Comparison of ENCODE assay signal across 3 cellular contexts in the genomic region with DNA sequence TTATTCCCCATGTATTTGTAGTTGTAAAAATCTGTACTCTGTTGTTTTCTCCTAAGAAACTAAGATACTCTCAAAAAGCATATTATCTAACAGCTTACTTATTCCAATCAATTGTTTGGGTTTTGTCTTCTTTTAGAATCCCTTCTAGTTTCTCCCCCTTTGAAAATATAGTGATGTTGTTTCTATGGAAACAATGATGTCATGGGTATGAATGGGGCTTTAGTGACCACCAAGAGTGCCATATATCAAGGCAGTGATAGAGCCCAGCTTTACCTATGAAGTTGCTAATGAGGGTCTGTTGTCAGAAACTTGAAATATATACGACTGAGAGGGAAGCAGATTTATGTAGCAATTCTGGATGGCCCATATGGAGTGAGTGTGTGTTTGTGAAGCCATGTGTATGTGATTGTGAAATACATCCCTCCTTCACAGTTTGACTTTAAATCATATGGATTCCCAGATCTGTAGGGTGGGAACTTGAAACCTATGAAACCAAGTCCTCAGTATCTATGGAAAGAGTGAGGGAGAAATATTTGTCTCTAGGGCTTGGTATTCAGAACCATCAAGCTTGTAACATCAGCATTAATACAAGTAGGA.
TF ChIP-seq lines count a peak whose summit lies in the region.

No MANE protein-coding gene starts in this region.

TF ChIP-seq in HEK293, 187 proteins besides CTCF, POLR2A, EP300 and RAD21 (continued from another document):
- TF ChIP-seq, protein P1, sequence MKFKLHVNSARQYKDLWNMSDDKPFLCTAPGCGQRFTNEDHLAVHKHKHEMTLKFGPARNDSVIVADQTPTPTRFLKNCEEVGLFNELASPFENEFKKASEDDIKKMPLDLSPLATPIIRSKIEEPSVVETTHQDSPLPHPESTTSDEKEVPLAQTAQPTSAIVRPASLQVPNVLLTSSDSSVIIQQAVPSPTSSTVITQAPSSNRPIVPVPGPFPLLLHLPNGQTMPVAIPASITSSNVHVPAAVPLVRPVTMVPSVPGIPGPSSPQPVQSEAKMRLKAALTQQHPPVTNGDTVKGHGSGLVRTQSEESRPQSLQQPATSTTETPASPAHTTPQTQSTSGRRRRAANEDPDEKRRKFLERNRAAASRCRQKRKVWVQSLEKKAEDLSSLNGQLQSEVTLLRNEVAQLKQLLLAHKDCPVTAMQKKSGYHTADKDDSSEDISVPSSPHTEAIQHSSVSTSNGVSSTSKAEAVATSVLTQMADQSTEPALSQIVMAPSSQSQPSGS (tag by site-specific recombination; IDR thresholded peaks at IDR 0.05; ENCODE audit: low read depth), result peak; percentile 66
TF ChIP-seq in HEK293: peak in this region for 1.

TF ChIP-seq in HEK293T, 16 proteins besides CTCF, POLR2A, EP300 and RAD21 (continued from another document):
- TF ChIP-seq FOXK2 (IDR thresholded peaks at IDR 0.05) (no peak), HDGF (IDR thresholded peaks at IDR 0.05; ENCODE audit: borderline replicate concordance) (no peak), ZNF384 (IDR thresholded peaks at IDR 0.05) (no peak)
TF ChIP-seq in HEK293T: peak in this region for 1.

TF ChIP-seq in K562, 482 proteins besides CTCF, POLR2A, EP300 and RAD21 (continued from another document):
- TF ChIP-seq, protein P2, sequence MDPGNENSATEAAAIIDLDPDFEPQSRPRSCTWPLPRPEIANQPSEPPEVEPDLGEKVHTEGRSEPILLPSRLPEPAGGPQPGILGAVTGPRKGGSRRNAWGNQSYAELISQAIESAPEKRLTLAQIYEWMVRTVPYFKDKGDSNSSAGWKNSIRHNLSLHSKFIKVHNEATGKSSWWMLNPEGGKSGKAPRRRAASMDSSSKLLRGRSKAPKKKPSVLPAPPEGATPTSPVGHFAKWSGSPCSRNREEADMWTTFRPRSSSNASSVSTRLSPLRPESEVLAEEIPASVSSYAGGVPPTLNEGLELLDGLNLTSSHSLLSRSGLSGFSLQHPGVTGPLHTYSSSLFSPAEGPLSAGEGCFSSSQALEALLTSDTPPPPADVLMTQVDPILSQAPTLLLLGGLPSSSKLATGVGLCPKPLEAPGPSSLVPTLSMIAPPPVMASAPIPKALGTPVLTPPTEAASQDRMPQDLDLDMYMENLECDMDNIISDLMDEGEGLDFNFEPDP (CRISPR knock-in tag; IDR thresholded peaks at IDR 0.05), result no peak
- TF ChIP-seq GATAD2B (IDR thresholded peaks at IDR 0.05; ENCODE audit: borderline replicate concordance) (no peak), ZNF165 (CRISPR knock-in tag; IDR thresholded peaks at IDR 0.05; ENCODE audit: borderline replicate concordance) (no peak), MTA2 (IDR thresholded peaks at IDR 0.05; ENCODE audit: low read depth) (no peak), ZKSCAN8 (CRISPR knock-in tag; IDR thresholded peaks at IDR 0.05) (no peak), MECOM (CRISPR knock-in tag; IDR thresholded peaks at IDR 0.05) (no peak)
